ENCODE assay signal across 12 cellular contexts in genomic region chr3:71641669-71642068, GRCh38.
DNase-seq lines count a peak whose midpoint lies in the region; ATAC-seq and TF ChIP-seq lines count a peak whose summit lies in the region.
"Had no signal": no experiment of that assay in that cellular context is flagged by ENCODE, and none has a peak within 500 bp of the region (broad histone marks: within the 10 kb centered on the region; RNA-seq: fewer than 3 reads in every experiment).

No MANE protein-coding gene starts in this region.

- no peak overlapping the region for H3K4me3 ChIP-seq in foreskin fibroblast (ENCODE audit: low read depth in 1 of 2, low read length in 2 of 2)
- H3K4me3 ChIP-seq: sigmoid colon, thyroid gland had no signal

- DNase-seq in DMS53 (lab: John Stamatoyannopoulos, UW) (peak; percentile 20), DMS53 treated with DMSO at 0.1 percent for 48 hours (lab: John Stamatoyannopoulos, UW; ENCODE audit: unreplicated experiment) (no peak), RKO (ENCODE audit: low spot score) (peak; percentile 46), kidney tubule cell (ENCODE audit: low spot score) (peak; percentile 29), foreskin fibroblast (no peak), NCI-H146 treated with DMSO at 0.1 percent for 48 hours (lab: John Stamatoyannopoulos, UW; ENCODE audit: unreplicated experiment) (no peak)
- DNase-seq: activated B cell treated with CpG ODN at 0.5 μM for 24 hours, DMS 273 treated with DMSO at 0.1 percent for 48 hours, sigmoid colon, thyroid gland had no signal

- ATAC-seq in HG02870 (IDR thresholded peaks at IDR 0.05; ENCODE audit: unreplicated experiment) (peak; percentile 44), HG03135 (IDR thresholded peaks at IDR 0.05; ENCODE audit: unreplicated experiment) (no peak)

- TF ChIP-seq CTCF in foreskin fibroblast (IDR thresholded peaks at IDR 0.05; ENCODE audit: low read depth, low read length) = no peak

Comparison
In these comparisons a context has a peak if more than half of its experiments do, and no peak if none do; other contexts are left out.
1. DNase-seq: peak in DMS53 (single experiment), RKO (single experiment) and kidney tubule cell (single experiment); none in DMS53 treated with DMSO at 0.1 percent for 48 hours (single experiment), foreskin fibroblast (0 of 2) and NCI-H146 treated with DMSO at 0.1 percent for 48 hours (single experiment).